In genomic region chr1:156781585-156782186, GRCh38 we compare ENCODE assay signal across 1 cellular context.
TF ChIP-seq lines count a peak whose summit lies in the region.

No MANE protein-coding gene starts in this region.

TF ChIP-seq in GM12878, 131 proteins besides CTCF, POLR2A, EP300 and RAD21:
- TF ChIP-seq RUNX3 (IDR thresholded peaks at IDR 0.05; ENCODE audit: low read length), result peak; percentile 10; the same call in 1 of the 2 replicates
- no peak for TF ChIP-seq HDAC6 (IDR thresholded peaks at IDR 0.05; ENCODE audit: unreplicated experiment)
